1 cellular context compared by ENCODE assay signal in the genomic region with DNA sequence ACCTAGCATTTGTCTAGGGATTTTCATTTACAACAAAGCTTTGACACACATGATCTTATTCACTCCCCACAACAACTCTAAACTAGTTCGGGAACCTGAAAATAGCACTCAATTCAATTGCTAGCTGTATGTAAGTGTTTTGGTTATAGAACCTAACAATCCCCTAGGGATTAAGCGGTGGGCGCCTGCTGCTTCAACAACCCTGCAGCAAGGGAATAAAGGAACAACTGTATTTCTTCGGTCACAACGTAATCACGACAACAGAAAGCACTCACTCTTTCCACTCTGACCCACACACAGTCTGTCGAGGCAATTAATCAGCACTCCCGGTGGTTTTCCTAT.
TF ChIP-seq lines count a peak whose summit lies in the region.

No MANE protein-coding gene starts in this region.

TF ChIP-seq in GM23338, 12 proteins besides CTCF, POLR2A, EP300 and RAD21 (continued from another document):
- TF ChIP-seq, protein P1, sequence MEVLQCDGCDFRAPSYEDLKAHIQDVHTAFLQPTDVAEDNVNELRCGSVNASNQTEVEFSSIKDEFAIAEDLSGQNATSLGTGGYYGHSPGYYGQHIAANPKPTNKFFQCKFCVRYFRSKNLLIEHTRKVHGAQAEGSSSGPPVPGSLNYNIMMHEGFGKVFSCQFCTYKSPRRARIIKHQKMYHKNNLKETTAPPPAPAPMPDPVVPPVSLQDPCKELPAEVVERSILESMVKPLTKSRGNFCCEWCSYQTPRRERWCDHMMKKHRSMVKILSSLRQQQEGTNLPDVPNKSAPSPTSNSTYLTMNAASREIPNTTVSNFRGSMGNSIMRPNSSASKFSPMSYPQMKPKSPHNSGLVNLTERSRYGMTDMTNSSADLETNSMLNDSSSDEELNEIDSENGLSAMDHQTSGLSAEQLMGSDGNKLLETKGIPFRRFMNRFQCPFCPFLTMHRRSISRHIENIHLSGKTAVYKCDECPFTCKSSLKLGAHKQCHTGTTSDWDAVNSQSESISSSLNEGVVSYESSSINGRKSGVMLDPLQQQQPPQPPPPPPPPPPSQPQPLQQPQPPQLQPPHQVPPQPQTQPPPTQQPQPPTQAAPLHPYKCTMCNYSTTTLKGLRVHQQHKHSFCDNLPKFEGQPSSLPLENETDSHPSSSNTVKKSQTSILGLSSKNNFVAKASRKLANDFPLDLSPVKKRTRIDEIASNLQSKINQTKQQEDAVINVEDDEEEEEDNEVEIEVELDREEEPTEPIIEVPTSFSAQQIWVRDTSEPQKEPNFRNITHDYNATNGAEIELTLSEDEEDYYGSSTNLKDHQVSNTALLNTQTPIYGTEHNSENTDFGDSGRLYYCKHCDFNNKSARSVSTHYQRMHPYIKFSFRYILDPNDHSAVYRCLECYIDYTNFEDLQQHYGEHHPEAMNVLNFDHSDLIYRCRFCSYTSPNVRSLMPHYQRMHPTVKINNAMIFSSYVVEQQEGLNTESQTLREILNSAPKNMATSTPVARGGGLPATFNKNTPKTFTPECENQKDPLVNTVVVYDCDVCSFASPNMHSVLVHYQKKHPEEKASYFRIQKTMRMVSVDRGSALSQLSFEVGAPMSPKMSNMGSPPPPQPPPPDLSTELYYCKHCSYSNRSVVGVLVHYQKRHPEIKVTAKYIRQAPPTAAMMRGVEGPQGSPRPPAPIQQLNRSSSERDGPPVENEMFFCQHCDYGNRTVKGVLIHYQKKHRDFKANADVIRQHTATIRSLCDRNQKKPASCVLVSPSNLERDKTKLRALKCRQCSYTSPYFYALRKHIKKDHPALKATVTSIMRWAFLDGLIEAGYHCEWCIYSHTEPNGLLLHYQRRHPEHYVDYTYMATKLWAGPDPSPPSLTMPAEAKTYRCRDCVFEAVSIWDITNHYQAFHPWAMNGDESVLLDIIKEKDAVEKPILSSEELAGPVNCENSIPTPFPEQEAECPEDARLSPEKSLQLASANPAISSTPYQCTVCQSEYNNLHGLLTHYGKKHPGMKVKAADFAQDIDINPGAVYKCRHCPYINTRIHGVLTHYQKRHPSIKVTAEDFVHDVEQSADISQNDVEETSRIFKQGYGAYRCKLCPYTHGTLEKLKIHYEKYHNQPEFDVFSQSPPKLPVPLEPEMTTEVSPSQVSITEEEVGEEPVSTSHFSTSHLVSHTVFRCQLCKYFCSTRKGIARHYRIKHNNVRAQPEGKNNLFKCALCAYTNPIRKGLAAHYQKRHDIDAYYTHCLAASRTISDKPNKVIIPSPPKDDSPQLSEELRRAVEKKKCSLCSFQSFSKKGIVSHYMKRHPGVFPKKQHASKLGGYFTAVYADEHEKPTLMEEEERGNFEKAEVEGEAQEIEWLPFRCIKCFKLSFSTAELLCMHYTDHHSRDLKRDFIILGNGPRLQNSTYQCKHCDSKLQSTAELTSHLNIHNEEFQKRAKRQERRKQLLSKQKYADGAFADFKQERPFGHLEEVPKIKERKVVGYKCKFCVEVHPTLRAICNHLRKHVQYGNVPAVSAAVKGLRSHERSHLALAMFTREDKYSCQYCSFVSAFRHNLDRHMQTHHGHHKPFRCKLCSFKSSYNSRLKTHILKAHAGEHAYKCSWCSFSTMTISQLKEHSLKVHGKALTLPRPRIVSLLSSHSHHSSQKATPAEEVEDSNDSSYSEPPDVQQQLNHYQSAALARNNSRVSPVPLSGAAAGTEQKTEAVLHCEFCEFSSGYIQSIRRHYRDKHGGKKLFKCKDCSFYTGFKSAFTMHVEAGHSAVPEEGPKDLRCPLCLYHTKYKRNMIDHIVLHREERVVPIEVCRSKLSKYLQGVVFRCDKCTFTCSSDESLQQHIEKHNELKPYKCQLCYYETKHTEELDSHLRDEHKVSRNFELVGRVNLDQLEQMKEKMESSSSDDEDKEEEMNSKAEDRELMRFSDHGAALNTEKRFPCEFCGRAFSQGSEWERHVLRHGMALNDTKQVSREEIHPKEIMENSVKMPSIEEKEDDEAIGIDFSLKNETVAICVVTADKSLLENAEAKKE (CRISPR knock-in tag; IDR thresholded peaks at IDR 0.05) = no peak
- TF ChIP-seq STAT1 (IDR thresholded peaks at IDR 0.05; ENCODE audit: unreplicated experiment) = no peak
- no peak for TF ChIP-seq POLR2AphosphoS5 (IDR thresholded peaks at IDR 0.05; ENCODE audit: low read depth)
